In genomic region chr9:98217255-98217654, GRCh38 we compare ENCODE assay signal across 19 cellular contexts. TPM values are rescaled to one million over a fixed set of nuclear protein-coding genes. Genes with fewer than 3 reads are reported as not detected.
DNase-seq lines count a peak whose midpoint lies in the region; ATAC-seq, FAIRE-seq and TF ChIP-seq lines count a peak whose summit lies in the region.
"Had no signal": no experiment of that assay in that cellular context is flagged by ENCODE, and none has a peak within 500 bp of the region (broad histone marks: within the 10 kb centered on the region; RNA-seq: fewer than 3 reads in every experiment).

No MANE protein-coding gene starts in this region.

- intact Hi-C loops in kidney (cut with DNase I), result no loop called here
- intact Hi-C loops in spleen (cut with DNase I; ENCODE audit: low total_unique reads), result no loop called here
- intact Hi-C loops in activated T-helper 1 cell treated with anti-CD3 and anti-CD28 coated beads, Interleukin-12 subunit alpha, Interleukin-12 subunit beta, Interleukin-2, Interleukin-4 antibody, amounts not matched to agents 30 ng/mL and 10 ng/mL and 1 ng/mL, durations not matched to agents 14 hours and 24 hours and 36 hours (cut with micrococcal nuclease), result no loop called here

- H3K36me3 ChIP-seq in H7 (replicated peaks; ENCODE audit: control insufficient read depth, insufficient read depth, low read length), result peaks cover 2% of the 10 kb centered on the region
- H3K36me3 ChIP-seq in RWPE2 (ENCODE audit: low read depth), result peaks cover 94% of the 10 kb centered on the region
- peaks cover 0 to 5% of the 10 kb centered on the region in 2 donors for H3K36me3 ChIP-seq in kidney (ENCODE audit: control insufficient read depth in 1 of 2, insufficient read depth in 2 of 2, low read length in 2 of 2)
- H3K36me3 ChIP-seq in spleen, result peaks cover 0 to 93% (median 38%) of the 10 kb centered on the region in 6 donors

- H3K27ac Mint-ChIP-seq in activated T-helper 1 cell treated with anti-CD3 and anti-CD28 coated beads, Interleukin-12 subunit alpha, Interleukin-12 subunit beta, Interleukin-2, Interleukin-4 antibody, amounts not matched to agents 30 ng/mL and 10 ng/mL and 1 ng/mL, durations not matched to agents 14 hours and 24 hours and 36 hours, result no peak overlapping the region
- H3K27ac Mint-ChIP-seq: CD4-positive, alpha-beta T cell had no signal

- H3K36me3 Mint-ChIP-seq in activated T-helper 1 cell treated with anti-CD3 and anti-CD28 coated beads, Interleukin-12 subunit alpha, Interleukin-12 subunit beta, Interleukin-2, Interleukin-4 antibody, amounts not matched to agents 30 ng/mL and 10 ng/mL and 1 ng/mL, durations not matched to agents 14 hours and 24 hours and 36 hours (ENCODE audit: low read depth), result peaks cover 1% of the 10 kb centered on the region

- no peak overlapping the region for H3K4me3 ChIP-seq in H7 (ENCODE audit: insufficient read depth, low read depth, low read length)
- H3K4me3 ChIP-seq in RWPE2 (ENCODE audit: severe bottlenecking), result no peak overlapping the region
- H3K4me3 ChIP-seq in kidney (ENCODE audit: low read length in 2 of 2), result no peak overlapping the region
- no peak overlapping the region for H3K4me3 ChIP-seq in spleen
- H3K4me3 ChIP-seq: A549 had no signal

- ATAC-seq in RWPE2 (ENCODE audit: low read depth) (no peak), HG03571 (IDR thresholded peaks at IDR 0.05; ENCODE audit: unreplicated experiment) (no peak), GM18868 (IDR thresholded peaks at IDR 0.05; ENCODE audit: unreplicated experiment) (no peak)
- ATAC-seq: A549, SK-N-SH treated with all-trans-retinoic acid at 6 μM for 48 hours had no signal

- FAIRE-seq in kidney (lab: Jason Lieb, UNC), result no peak
- FAIRE-seq: A549 had no signal

- no peak overlapping the region for H3K9ac ChIP-seq in kidney (ENCODE audit: low read length in 2 of 2)

- peak overlapping the region; percentile 99 for H3K27ac ChIP-seq in RWPE2 (ENCODE audit: poor library complexity, severe bottlenecking)
- H3K27ac ChIP-seq in kidney (ENCODE audit: low read depth in 2 of 2, low read length in 2 of 2), result no peak overlapping the region
- no peak overlapping the region for H3K27ac ChIP-seq in spleen

- peaks cover 2% of the 10 kb centered on the region for H3K27me3 Mint-ChIP-seq in activated T-helper 1 cell treated with anti-CD3 and anti-CD28 coated beads, Interleukin-12 subunit alpha, Interleukin-12 subunit beta, Interleukin-2, Interleukin-4 antibody, amounts not matched to agents 30 ng/mL and 10 ng/mL and 1 ng/mL, durations not matched to agents 14 hours and 24 hours and 36 hours (ENCODE audit: insufficient read depth)
- H3K27me3 Mint-ChIP-seq: CD4-positive, alpha-beta T cell had no signal

- TF ChIP-seq POLR2A in spleen (IDR thresholded peaks at IDR 0.05), result no peak

- H3K9me3 ChIP-seq in RWPE2 (ENCODE audit: severe bottlenecking), result no peaks in the 10 kb centered on the region
- no peaks in the 10 kb centered on the region for H3K9me3 ChIP-seq in kidney (ENCODE audit: control insufficient read depth in 1 of 2, low read length in 2 of 2)
- H3K9me3 ChIP-seq in spleen, result no peaks in the 10 kb centered on the region
- H3K9me3 ChIP-seq: A549 had no signal

- H3K4me3 Mint-ChIP-seq in activated T-helper 1 cell treated with anti-CD3 and anti-CD28 coated beads, Interleukin-12 subunit alpha, Interleukin-12 subunit beta, Interleukin-2, Interleukin-4 antibody, amounts not matched to agents 30 ng/mL and 10 ng/mL and 1 ng/mL, durations not matched to agents 14 hours and 24 hours and 36 hours, result no peak overlapping the region
- H3K4me3 Mint-ChIP-seq: CD4-positive, alpha-beta T cell had no signal

- 86 to 100% (median 97%) methylated on average over 2 of the region's 2 CpGs for WGBS in spleen, 5 donors

- peaks cover 19% of the 10 kb centered on the region for H3K4me1 ChIP-seq in RWPE2 (ENCODE audit: insufficient read depth, poor library complexity, severe bottlenecking)
- no peaks in the 10 kb centered on the region for H3K4me1 ChIP-seq in kidney (ENCODE audit: control insufficient read depth in 1 of 2, insufficient read depth in 1 of 2, low read depth in 1 of 2, low read length in 2 of 2)
- H3K4me1 ChIP-seq in spleen, result no peaks in the 10 kb centered on the region

- no peak for TF ChIP-seq CTCF in RWPE2 (IDR thresholded peaks at IDR 0.05; ENCODE audit: poor library complexity, severe bottlenecking)
- no peak for TF ChIP-seq CTCF in kidney (IDR thresholded peaks at IDR 0.05; ENCODE audit: borderline replicate concordance, extremely low read depth, insufficient read depth)
- TF ChIP-seq CTCF in spleen (IDR thresholded peaks at IDR 0.05 in 8 of 11, conservative IDR thresholded peaks at IDR 0.05 in 3 of 11), result no peak

- no peaks in the 10 kb centered on the region for H3K4me1 Mint-ChIP-seq in activated T-helper 1 cell treated with anti-CD3 and anti-CD28 coated beads, Interleukin-12 subunit alpha, Interleukin-12 subunit beta, Interleukin-2, Interleukin-4 antibody, amounts not matched to agents 30 ng/mL and 10 ng/mL and 1 ng/mL, durations not matched to agents 14 hours and 24 hours and 36 hours (ENCODE audit: low read depth)

- DNase-seq in H7 (peak; percentile 19), RWPE2 (ENCODE audit: low spot score) (no peak), kidney (peak; percentile 54), spleen (peak; percentile 40)
- no peak for DNase-seq in activated T-helper 1 cell treated with anti-CD3 and anti-CD28 coated beads, Interleukin-12 subunit alpha, Interleukin-12 subunit beta, Interleukin-2, Interleukin-4 antibody, amounts not matched to agents 30 ng/mL and 10 ng/mL and 1 ng/mL, durations not matched to agents 14 hours and 24 hours and 36 hours (ENCODE audit: low spot score)
- DNase-seq: CD4-positive, alpha-beta T cell; DMS153; GDM1; GOT3; NCI-H1048; NCI-H1436; NCI-H1930; NCI-H446 treated with DMSO at 0.1 percent for 48 hours; NCI-H69; SHP77 treated with DMSO at 0.1 percent for 48 hours had no signal

- H3K9me3 Mint-ChIP-seq in activated T-helper 1 cell treated with anti-CD3 and anti-CD28 coated beads, Interleukin-12 subunit alpha, Interleukin-12 subunit beta, Interleukin-2, Interleukin-4 antibody, amounts not matched to agents 30 ng/mL and 10 ng/mL and 1 ng/mL, durations not matched to agents 14 hours and 24 hours and 36 hours, result no peaks in the 10 kb centered on the region
- H3K9me3 Mint-ChIP-seq: CD4-positive, alpha-beta T cell had no signal

- no peaks in the 10 kb centered on the region for H3K27me3 ChIP-seq in H7 (ENCODE audit: control insufficient read depth, insufficient read depth, low read length)
- H3K27me3 ChIP-seq in RWPE2 (ENCODE audit: insufficient read depth, poor library complexity, severe bottlenecking), result no peaks in the 10 kb centered on the region
- H3K27me3 ChIP-seq in spleen (replicated peaks in 1 of 7), result no peaks in the 10 kb centered on the region

RNA-seq across cellular contexts. Expression of gene CORO2A, which starts 24.8 kb away (rescaled TPM):
- total RNA-seq in H7 (2014; rRNA removed; shearing (Covaris generic)), result 30.5 and 32.1 TPM in 2 replicates
- total RNA-seq in kidney, result 5.3 TPM
- 0.90 TPM for polyA plus RNA-seq in kidney (ENCODE audit: insufficient read depth, low read depth, low replicate concordance)
- total RNA-seq in spleen, result 10 to 100 TPM in 1 of 7 donors, 1 to 10 TPM in 6; 5.1 to 11.0 (median 6.8) TPM
- polyA plus RNA-seq in spleen, result 1 to 10 TPM; 1.3 to 2.2 (median 1.7) TPM
- 1.3 TPM in 2 replicates for total RNA-seq in activated T-helper 1 cell treated with anti-CD3 and anti-CD28 coated beads, Interleukin-12 subunit alpha, Interleukin-12 subunit beta, Interleukin-2, Interleukin-4 antibody, amounts not matched to agents 30 ng/mL and 10 ng/mL and 1 ng/mL, durations not matched to agents 14 hours and 24 hours and 36 hours

RNA-seq across cellular contexts. Expression of gene TBC1D2, which starts 38.2 kb away (rescaled TPM):
- total RNA-seq in H7 (2014; rRNA removed; shearing (Covaris generic)), result 4.2 and 4.5 TPM in 2 replicates
- 19.6 TPM for total RNA-seq in kidney
- polyA plus RNA-seq in kidney (ENCODE audit: insufficient read depth, low read depth, low replicate concordance), result 7.7 TPM
- total RNA-seq in spleen, result 10 to 100 TPM; 10.7 to 27.2 (median 13.0) TPM
- 1 to 10 TPM; 2.7 to 8.0 (median 5.7) TPM for polyA plus RNA-seq in spleen
- 1.8 and 2.2 TPM in 2 replicates for total RNA-seq in activated T-helper 1 cell treated with anti-CD3 and anti-CD28 coated beads, Interleukin-12 subunit alpha, Interleukin-12 subunit beta, Interleukin-2, Interleukin-4 antibody, amounts not matched to agents 30 ng/mL and 10 ng/mL and 1 ng/mL, durations not matched to agents 14 hours and 24 hours and 36 hours

Comparison
In these comparisons a context has a peak if more than half of its experiments do, and no peak if none do; other contexts are left out.
1. DNase-seq: peak in H7 (single experiment), kidney (single experiment) and spleen (single experiment); none in RWPE2 (single experiment) and activated T-helper 1 cell treated with anti-CD3 and anti-CD28 coated beads, Interleukin-12 subunit alpha, Interleukin-12 subunit beta, Interleukin-2, Interleukin-4 antibody, amounts not matched to agents 30 ng/mL and 10 ng/mL and 1 ng/mL, durations not matched to agents 14 hours and 24 hours and 36 hours (single experiment).